Comparison of ENCODE assay signal across 21 cellular contexts in the genomic region with DNA sequence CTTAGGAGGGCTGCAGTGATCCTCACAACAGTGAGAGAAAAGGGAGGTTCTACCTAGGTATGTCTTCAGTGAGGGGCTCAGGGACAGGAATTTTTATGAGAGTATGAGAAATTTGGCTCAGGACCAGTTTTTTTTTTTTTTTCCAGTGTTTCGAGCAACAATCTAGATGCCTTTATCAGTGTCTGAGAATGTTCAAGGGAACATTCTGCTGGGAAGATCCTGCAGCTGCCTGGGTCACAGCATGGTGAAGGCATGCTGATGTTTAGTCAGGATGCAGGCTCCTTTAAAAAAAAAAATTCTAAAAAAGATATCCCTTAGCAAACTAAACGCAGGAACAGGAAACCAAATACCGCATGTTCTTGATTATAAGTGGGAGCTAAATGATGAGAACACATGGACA. TPM values are rescaled to one million over a fixed set of nuclear protein-coding genes. Genes with fewer than 3 reads are reported as not detected.
DNase-seq lines count a peak whose midpoint lies in the region; ATAC-seq and TF ChIP-seq lines count a peak whose summit lies in the region.
"Had no signal": no experiment of that assay in that cellular context is flagged by ENCODE, and none has a peak within 500 bp of the region (broad histone marks: within the 10 kb centered on the region; RNA-seq: fewer than 3 reads in every experiment).

No MANE protein-coding gene starts in this region.

- peak; percentile 47 for DNase-seq in HFFc6
- peak; percentile 86 for DNase-seq in amniotic epithelial cell (ENCODE audit: low read depth)
- DNase-seq in fibroblast of pulmonary artery (ENCODE audit: low read depth): peak; percentile 68
- DNase-seq in testis: peak; percentile 28
- no peak for DNase-seq in NK-92 treated with Interleukin-12 subunit alpha and Interleukin-12 subunit beta, amount 100 ng/mL, for 24 hours (lab: John Stamatoyannopoulos, UW)
- DNase-seq in HuH-7.5 (ENCODE audit: low spot score): no peak
- DNase-seq: body of pancreas; colonic mucosa; endodermal cell; foreskin keratinocyte; islet precursor cell; NCI-H2029; NCI-H446 treated with DMSO at 0.1 percent for 48 hours; stimulated activated CD4-positive, alpha-beta T cell treated with anti-CD3 and anti-CD28 coated beads, Interleukin-4, amount 100 ng/mL, for 24 hours; stomach; upper lobe of left lung had no signal

- no peaks in the 10 kb centered on the region for H3K9me3 ChIP-seq in testis
- H3K9me3 ChIP-seq: body of pancreas, colonic mucosa, neutrophil, spleen, stomach, upper lobe of left lung had no signal

- TF ChIP-seq CTCF in HFFc6 (IDR thresholded peaks at IDR 0.05) (no peak), fibroblast of pulmonary artery (IDR thresholded peaks at IDR 0.05; ENCODE audit: low read length, missing control alignments) (no peak), testis (IDR thresholded peaks at IDR 0.05) (no peak)

- H3K9me3 Mint-ChIP-seq in HFFc6: no peaks in the 10 kb centered on the region
- H3K9me3 Mint-ChIP-seq: activated naive CD4-positive, alpha-beta T cell treated with anti-CD3 and anti-CD28 coated beads, Interleukin-2, amount 50 U/mL, for 72 hours had no signal

- H3K27me3 Mint-ChIP-seq in HFFc6 (ENCODE audit: insufficient read depth): peaks cover 6% of the 10 kb centered on the region
- H3K27me3 Mint-ChIP-seq: B cell had no signal

- H3K4me3 Mint-ChIP-seq in HFFc6: no peak overlapping the region; the same call in 1 of the 2 replicates
- H3K4me3 Mint-ChIP-seq: B cell, endodermal cell had no signal

- H3K4me1 Mint-ChIP-seq in HFFc6 (ENCODE audit: low read depth): peaks cover 10% of the 10 kb centered on the region
- H3K4me1 Mint-ChIP-seq: B cell, endodermal cell had no signal

- H3K4me3 ChIP-seq in fibroblast of pulmonary artery (replicated peaks; ENCODE audit: low read depth, low read length) (no peak overlapping the region), testis (no peak overlapping the region)
- H3K4me3 ChIP-seq: body of pancreas, colonic mucosa, spleen, stomach, upper lobe of left lung had no signal

- H3K27ac Mint-ChIP-seq in HFFc6: peak overlapping the region; percentile 69; the same call in 1 of the 2 replicates
- H3K27ac Mint-ChIP-seq: activated naive CD4-positive, alpha-beta T cell treated with anti-CD3 and anti-CD28 coated beads, Interleukin-2, amount 50 U/mL, for 72 hours; B cell; endodermal cell had no signal

- no peak for TF ChIP-seq POLR2A in testis (IDR thresholded peaks at IDR 0.05)

- no peak for ATAC-seq in GM18867 (IDR thresholded peaks at IDR 0.05; ENCODE audit: unreplicated experiment)
- ATAC-seq: activated naive CD4-positive, alpha-beta T cell treated with anti-CD3 and anti-CD28 coated beads, Interleukin-2, amount 50 U/mL, for 72 hours; body of pancreas; foreskin keratinocyte had no signal

- H3K36me3 Mint-ChIP-seq in HFFc6 (ENCODE audit: low read depth): peaks cover 17% of the 10 kb centered on the region

- H3K36me3 ChIP-seq in testis (ENCODE audit: low read depth, missing control alignments): no peaks in the 10 kb centered on the region
- H3K36me3 ChIP-seq: colonic mucosa had no signal

- no peaks in the 10 kb centered on the region for H3K27me3 ChIP-seq in testis
- H3K27me3 ChIP-seq: body of pancreas, colonic mucosa, foreskin keratinocyte, neutrophil, spleen, stomach, upper lobe of left lung had no signal

- 24 to 28% methylated on average over 3 of the region's 3 CpGs for WGBS in testis, 2 donors

- intact Hi-C loops in testis (cut with DNase I; ENCODE audit: low total_unique reads): no loop called here

- no peak overlapping the region for H3K27ac ChIP-seq in testis
- H3K27ac ChIP-seq: body of pancreas, colonic mucosa, foreskin keratinocyte, neutrophil, spleen, stomach, upper lobe of left lung had no signal

- H3K4me1 ChIP-seq in testis: no peaks in the 10 kb centered on the region
- H3K4me1 ChIP-seq: body of pancreas, colonic mucosa, foreskin keratinocyte, spleen, stomach, upper lobe of left lung had no signal

RNA-seq across cellular contexts. Expression of a gene that starts 31.0 kb away (rescaled TPM):
- total RNA-seq in HFFc6 (2021; fragmentation: NEBNext Ultra II Directional; extraction: Animal tissue kit (Norgen Biotek cat#: 25700)): 100 to 1,000 TPM; 164 to 212 (median 168) TPM
- total RNA-seq in testis: 10 to 100 TPM; 54.3 to 64.6 TPM
- polyA plus RNA-seq in testis (ENCODE audit: insufficient read depth, low read depth, low replicate concordance): 92.2 TPM

RNA-seq across cellular contexts. Expression of a gene that starts 32.2 kb away (rescaled TPM):
- 10 to 100 TPM; 12.7 to 18.1 (median 15.3) TPM for total RNA-seq in HFFc6 (2021; fragmentation: NEBNext Ultra II Directional; extraction: Animal tissue kit (Norgen Biotek cat#: 25700))
- 10 to 100 TPM; 21.7 to 22.8 TPM for total RNA-seq in testis
- polyA plus RNA-seq in testis (ENCODE audit: insufficient read depth, low read depth, low replicate concordance): 16.9 TPM

RNA-seq across cellular contexts. Expression of a gene that starts 43.4 kb away (rescaled TPM):
- total RNA-seq in HFFc6 (2021; fragmentation: NEBNext Ultra II Directional; extraction: Animal tissue kit (Norgen Biotek cat#: 25700)): 100 to 1,000 TPM in 5 of 6 experiments, 10 to 100 TPM in 1; 97.1 to 128 (median 117) TPM
- total RNA-seq in testis: 100 to 1,000 TPM; 181 to 221 TPM
- polyA plus RNA-seq in testis (ENCODE audit: insufficient read depth, low read depth, low replicate concordance): 139 TPM

Comparison
In these comparisons a context has a peak if more than half of its experiments do, and no peak if none do; other contexts are left out.
1. DNase-seq: peak in HFFc6 (single experiment), amniotic epithelial cell (single experiment), fibroblast of pulmonary artery (single experiment) and testis (single experiment); none in NK-92 treated with Interleukin-12 subunit alpha and Interleukin-12 subunit beta, amount 100 ng/mL, for 24 hours (single experiment) and HuH-7.5 (single experiment).